Comparison of ENCODE assay signal across 18 cellular contexts in the genomic region with DNA sequence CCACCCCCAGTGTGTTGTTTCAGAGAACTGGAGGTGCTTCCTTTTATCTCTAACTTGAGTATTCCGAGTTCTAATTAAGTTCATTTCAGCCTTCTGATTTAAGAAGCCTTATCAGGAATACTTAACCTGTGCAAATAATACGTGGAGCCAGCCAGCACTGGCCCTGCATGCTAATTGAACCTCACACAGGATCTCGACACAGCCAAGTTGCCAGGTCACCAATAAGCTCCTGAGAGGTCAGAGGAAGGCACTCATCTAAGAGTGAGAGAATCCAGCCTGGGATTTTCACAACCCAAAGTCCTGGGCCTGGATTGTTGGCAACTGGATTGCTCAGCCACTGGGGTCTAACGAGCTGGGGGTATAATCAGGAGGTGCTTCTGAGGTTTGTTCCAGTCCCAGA.
"Had no signal": no experiment of that assay in that cellular context is flagged by ENCODE, and none has a peak within 500 bp of the region (broad histone marks: within the 10 kb centered on the region; RNA-seq: fewer than 3 reads in every experiment).

No MANE protein-coding gene starts in this region.

- H3K4me3 ChIP-seq: prostate gland, right atrium auricular region, sigmoid colon, spleen, thoracic aorta, tibial nerve, vagina had no signal

- H3K27me3 ChIP-seq: right atrium auricular region, sigmoid colon, tibial nerve, vagina had no signal

- H3K4me1 ChIP-seq: prostate gland, right atrium auricular region, sigmoid colon, spleen, tibial nerve, vagina had no signal

- H3K9me3 ChIP-seq: prostate gland, right atrium auricular region, sigmoid colon, spleen, thoracic aorta, tibial nerve, vagina had no signal

- DNase-seq: cerebellar nuclear complex; cortex of kidney; effector memory CD8-positive, alpha-beta T cell; kidney; naive B cell; nucleus accumbens; sigmoid colon; spleen; stimulated activated CD4-positive, alpha-beta T cell treated with anti-CD3 and anti-CD28 coated beads, Interleukin-4, amount 100 ng/mL, for 4 hours; stimulated activated naive CD8-positive, alpha-beta T cell treated with anti-CD3 and anti-CD28 coated beads, Interleukin-15, Interleukin-2, amounts not matched to agents 100 U/mL and 50 U/mL, for 24 hours had no signal

- H3K36me3 ChIP-seq: prostate gland, right atrium auricular region, sigmoid colon, spleen, thoracic aorta, tibial nerve, vagina had no signal

- H3K27ac ChIP-seq: prostate gland, right atrium auricular region, sigmoid colon, spleen, thoracic aorta, tibial nerve, vagina had no signal

- ATAC-seq: effector memory CD8-positive, alpha-beta T cell; left lobe of liver; natural killer cell treated with Interleukin-12 subunit alpha and Interleukin-12 subunit beta and Interleukin-15 and Interleukin-18, amount 100 ng/mL, for 72 hours; stimulated activated memory B cell treated with anti-CD40 and anti-IgM and Interleukin-4, amounts not matched to agents 10 μg/mL and 1 μg/mL and 100 μg/mL, for 72 hours; stimulated activated naive CD8-positive, alpha-beta T cell treated with anti-CD3 and anti-CD28 coated beads, Interleukin-15, Interleukin-2, amounts not matched to agents 100 U/mL and 50 U/mL, for 24 hours had no signal
